Comparison of ENCODE assay signal across 9 cellular contexts in genomic region chr7:151736403-151736909, GRCh38.
DNase-seq lines count a peak whose midpoint lies in the region; ATAC-seq and TF ChIP-seq lines count a peak whose summit lies in the region.
"Had no signal": no experiment of that assay in that cellular context is flagged by ENCODE, and none has a peak within 500 bp of the region (broad histone marks: within the 10 kb centered on the region; RNA-seq: fewer than 3 reads in every experiment).

No MANE protein-coding gene starts in this region.

- H3K36me3 ChIP-seq in H7 (replicated peaks; ENCODE audit: control insufficient read depth, insufficient read depth, low read length), result no peaks in the 10 kb centered on the region

- no peaks in the 10 kb centered on the region for H3K36me3 Mint-ChIP-seq in endothelial cell (ENCODE audit: low read depth, unreplicated experiment)
- H3K36me3 Mint-ChIP-seq: naive B cell had no signal

- DNase-seq in H7 (peak; percentile 83), NCI-H748 treated with DMSO at 0.1 percent for 48 hours (lab: John Stamatoyannopoulos, UW) (peak; percentile 52), endothelial cell (ENCODE audit: low spot score) (peak; percentile 28), myocyte (ENCODE audit: low read depth) (peak; percentile 99), GM19238 (ENCODE audit: insufficient read length, low spot score) (no peak), OCI-M2 (lab: John Stamatoyannopoulos, UW; ENCODE audit: unreplicated experiment) (no peak)
- DNase-seq: naive B cell had no signal

- no peak overlapping the region for H3K4me3 ChIP-seq in H7 (ENCODE audit: insufficient read depth, low read depth, low read length)

- H3K27ac Mint-ChIP-seq in endothelial cell (ENCODE audit: unreplicated experiment), result no peak overlapping the region

- ATAC-seq in GM18858 (IDR thresholded peaks at IDR 0.05; ENCODE audit: unreplicated experiment) (no peak), GM19324 (IDR thresholded peaks at IDR 0.05; ENCODE audit: low FRiP score, unreplicated experiment) (no peak)

- no peaks in the 10 kb centered on the region for H3K9me3 Mint-ChIP-seq in endothelial cell (ENCODE audit: unreplicated experiment)

- no peaks in the 10 kb centered on the region for H3K4me1 Mint-ChIP-seq in endothelial cell (ENCODE audit: unreplicated experiment)

- no peak overlapping the region for H3K4me3 Mint-ChIP-seq in endothelial cell (ENCODE audit: unreplicated experiment)
- H3K4me3 Mint-ChIP-seq: naive B cell had no signal

- TF ChIP-seq CTCF in endothelial cell (IDR thresholded peaks at IDR 0.05; ENCODE audit: unreplicated experiment), result no peak

- H3K27me3 Mint-ChIP-seq in endothelial cell (ENCODE audit: unreplicated experiment), result no peaks in the 10 kb centered on the region
- H3K27me3 Mint-ChIP-seq: naive B cell had no signal

- no peaks in the 10 kb centered on the region for H3K27me3 ChIP-seq in H7 (ENCODE audit: control insufficient read depth, insufficient read depth, low read length)

Comparison
In these comparisons a context has a peak if more than half of its experiments do, and no peak if none do; other contexts are left out.
1. DNase-seq: peak in H7 (single experiment), NCI-H748 treated with DMSO at 0.1 percent for 48 hours (single experiment), endothelial cell (single experiment) and myocyte (single experiment); none in GM19238 (single experiment) and OCI-M2 (single experiment).